24 cellular contexts compared by ENCODE assay signal in the genomic region with DNA sequence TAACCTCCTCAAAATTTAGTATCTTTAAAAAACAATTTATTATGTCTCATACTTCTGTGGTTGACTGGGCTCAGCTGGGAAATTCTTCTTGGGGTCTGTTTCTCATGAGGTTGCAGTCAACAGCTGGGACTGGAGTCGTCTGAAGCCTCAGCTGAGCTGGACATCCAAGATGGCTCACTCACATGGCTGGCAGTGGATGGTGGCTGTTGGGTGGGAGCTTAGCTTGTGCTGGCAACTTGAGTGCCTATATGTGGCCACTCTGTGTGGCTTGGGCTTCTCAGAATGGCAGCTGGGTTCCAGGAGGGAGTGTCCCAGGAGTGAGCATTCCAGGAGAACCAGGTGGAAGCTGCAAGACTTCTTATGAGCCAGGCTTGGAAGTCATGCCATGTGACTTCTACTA. TPM values are rescaled to one million over a fixed set of nuclear protein-coding genes. Genes with fewer than 3 reads are reported as not detected.
"Had no signal": no experiment of that assay in that cellular context is flagged by ENCODE, and none has a peak within 500 bp of the region (broad histone marks: within the 10 kb centered on the region; RNA-seq: fewer than 3 reads in every experiment).

No MANE protein-coding gene starts in this region.

- H3K4me1 ChIP-seq: left lung, lower lobe of right lung, pancreas, prostate gland, spleen, tibial nerve, uterus had no signal

- H3K27ac ChIP-seq: left lung, lower lobe of right lung, pancreas, prostate gland, spleen, tibial nerve, uterus had no signal

- H3K27me3 ChIP-seq: left lung, pancreas, spleen, tibial nerve, uterus had no signal

- H3K4me3 ChIP-seq: left lung, lower lobe of right lung, pancreas, prostate gland, spleen, tibial nerve, uterus had no signal

- H3K9me3 ChIP-seq: left lung, lower lobe of right lung, pancreas, prostate gland, tibial nerve, uterus had no signal

- H3K36me3 ChIP-seq: left lung, lower lobe of right lung, pancreas, prostate gland, spleen, tibial nerve, uterus had no signal

- DNase-seq: hypothalamus; immature natural killer cell; kidney; left colon; left lung; lower lobe of right lung; mammary epithelial cell; mesenchymal stem cell; naive thymus-derived CD4-positive, alpha-beta T cell; pancreas; posterior cingulate gyrus; retina; right cardiac atrium; small intestine; spleen; stimulated activated CD4-positive, alpha-beta T cell treated with anti-CD3 and anti-CD28 coated beads, Interleukin-4, amount 100 ng/mL, for 4 hours; stimulated activated CD8-positive, alpha-beta memory T cell treated with anti-CD3 and anti-CD28 coated beads, Interleukin-4, amount 100 ng/mL, for 48 hours; stimulated activated naive CD4-positive, alpha-beta T cell treated with Interleukin-2 at 50 U/mL for 16 hours; stimulated activated naive CD8-positive, alpha-beta T cell treated with anti-CD3 and anti-CD28 coated beads, Interleukin-15, amount 100 ng/mL, for 72 hours; substantia nigra; uterus had no signal

RNA-seq across cellular contexts. Expression of a gene that starts 13.2 kb away (rescaled TPM):
- total RNA-seq: natural killer cell treated with Interleukin-12 subunit alpha and Interleukin-12 subunit beta and Interleukin-15 and Interleukin-18, amount 100 ng/mL, for 72 hours had no signal
- polyA plus RNA-seq: immature natural killer cell; naive thymus-derived CD4-positive, alpha-beta T cell had no signal

RNA-seq across cellular contexts. Expression of a gene that starts 28.2 kb away (rescaled TPM):
- total RNA-seq: natural killer cell treated with Interleukin-12 subunit alpha and Interleukin-12 subunit beta and Interleukin-15 and Interleukin-18, amount 100 ng/mL, for 72 hours had no signal
- polyA plus RNA-seq: immature natural killer cell had no signal
